In the genomic region with DNA sequence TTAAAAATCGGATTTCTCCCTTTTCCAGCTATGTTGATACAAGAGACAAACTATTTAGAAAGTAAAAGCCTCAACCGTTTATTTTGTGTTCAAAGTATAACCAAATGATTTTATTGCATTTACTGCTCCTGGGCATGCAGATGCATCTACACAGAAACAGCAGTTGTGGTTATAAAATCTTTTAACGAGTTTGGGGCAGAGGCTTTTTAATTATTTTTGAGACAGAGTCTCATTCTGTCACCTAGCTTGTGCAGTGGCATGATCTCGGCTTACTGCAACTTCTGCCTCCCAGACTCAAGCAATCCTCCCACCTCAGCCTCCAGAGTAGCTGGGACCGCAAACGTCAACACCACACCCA, we compare ENCODE assay signal across 24 cellular contexts. TPM values are rescaled to one million over a fixed set of nuclear protein-coding genes. Genes with fewer than 3 reads are reported as not detected.
DNase-seq lines count a peak whose midpoint lies in the region; ATAC-seq, FAIRE-seq and TF ChIP-seq lines count a peak whose summit lies in the region.
"Had no signal": no experiment of that assay in that cellular context is flagged by ENCODE, and none has a peak within 500 bp of the region (broad histone marks: within the 10 kb centered on the region; RNA-seq: fewer than 3 reads in every experiment).

No MANE protein-coding gene starts in this region.

- no peak overlapping the region for H3K4me3 ChIP-seq in CD8-positive, alpha-beta memory T cell (ENCODE audit: low read length)
- no peak overlapping the region for H3K4me3 ChIP-seq in Loucy (ENCODE audit: low read length, poor library complexity, severe bottlenecking)
- H3K4me3 ChIP-seq in H1 (ENCODE audit: extremely low read depth in 1 of 4, insufficient read depth in 2 of 4, low read depth in 3 of 4, low read length in 4 of 4) = no peak overlapping the region
- H3K4me3 ChIP-seq in neural progenitor cell = no peak overlapping the region
- H3K4me3 ChIP-seq: A549, GM12878 had no signal

- no peak overlapping the region for H3K14ac ChIP-seq in H1 (ENCODE audit: insufficient read length)

- H3K27ac ChIP-seq in CD8-positive, alpha-beta memory T cell (ENCODE audit: low read depth, low read length) = peak overlapping the region; percentile 14
- H3K27ac ChIP-seq in H1 (ENCODE audit: low read depth, low read length) (0 out of 2 replicates have a peak overlapping the region, but pooled peaks have one; percentile 8), neural progenitor cell (no peak overlapping the region)
- H3K27ac ChIP-seq: A549, KMS-11 had no signal

- H4K20me1 ChIP-seq in Loucy (ENCODE audit: insufficient read depth, low read length, poor library complexity, severe bottlenecking) = no peaks in the 10 kb centered on the region
- no peaks in the 10 kb centered on the region for H4K20me1 ChIP-seq in H1 (replicated peaks in 1 of 2; ENCODE audit: control insufficient read depth in 1 of 2, insufficient read depth in 2 of 2, low read length in 2 of 2)
- peaks cover 8% of the 10 kb centered on the region for H4K20me1 ChIP-seq in neural progenitor cell (ENCODE audit: low read depth)

- peaks cover 4% of the 10 kb centered on the region; the same call in 1 of the 2 replicates for H3K79me1 ChIP-seq in H1 (ENCODE audit: low read depth, low read length)

- H3K4me3 Mint-ChIP-seq in CD8-positive, alpha-beta memory T cell = no peak overlapping the region
- peak overlapping the region; percentile 30 for H3K4me3 Mint-ChIP-seq in neural progenitor cell
- H3K4me3 Mint-ChIP-seq in activated T-cell treated with anti-CD3 and anti-CD28 coated beads, Interleukin-2, amount 50 U/mL, for 4 hours = no peak overlapping the region
- H3K4me3 Mint-ChIP-seq: CD4-positive, alpha-beta T cell had no signal

- no peak overlapping the region for H2BK120ac ChIP-seq in H1 (replicated peaks; ENCODE audit: low read depth, low read length)

- H2BK12ac ChIP-seq in H1 (ENCODE audit: low read depth, low read length) = no peak overlapping the region

- H4K8ac ChIP-seq in H1 (ENCODE audit: extremely low read depth, insufficient read depth, low read length) = no peak overlapping the region

- no peak overlapping the region for H4K91ac ChIP-seq in H1 (replicated peaks; ENCODE audit: insufficient read length, low read length)

- no peak overlapping the region for H3K23ac ChIP-seq in H1 (ENCODE audit: insufficient read length)

- H3K56ac ChIP-seq in H1 (replicated peaks; ENCODE audit: insufficient read length, low read depth, low read length) = no peak overlapping the region

- TF ChIP-seq RAD21 in H1 (IDR thresholded peaks at IDR 0.05 in 1 of 2, conservative IDR thresholded peaks at IDR 0.05 in 1 of 2; ENCODE audit: low read depth in 2 of 2, low read length in 2 of 2) = no peak

- no peak for TF ChIP-seq POLR2A in H1 (IDR thresholded peaks at IDR 0.05; ENCODE audit: control extremely low read depth in 1 of 2, low read depth in 2 of 2, low read length in 2 of 2)

- H3K36me3 ChIP-seq in CD8-positive, alpha-beta memory T cell (ENCODE audit: insufficient read depth, low read length) = no peaks in the 10 kb centered on the region
- H3K36me3 ChIP-seq in Loucy (ENCODE audit: insufficient read depth, low read length) (peaks cover 41% of the 10 kb centered on the region; the same call in 1 of the 2 replicates), H1 (ENCODE audit: control insufficient read depth in 2 of 4, insufficient read depth in 4 of 4, low read length in 3 of 4) (peaks cover 21 to 41% (median 34%) of the 10 kb centered on the region in 4 experiments), neural progenitor cell (no peaks in the 10 kb centered on the region)

- no peaks in the 10 kb centered on the region for H3F3A ChIP-seq in Loucy (ENCODE audit: low read depth)
- H3F3A ChIP-seq in neural progenitor cell (ENCODE audit: low read depth) = peaks cover 6% of the 10 kb centered on the region

- no peaks in the 10 kb centered on the region for H3K9me3 Mint-ChIP-seq in CD8-positive, alpha-beta memory T cell
- H3K9me3 Mint-ChIP-seq in neural progenitor cell = no peaks in the 10 kb centered on the region
- no peaks in the 10 kb centered on the region for H3K9me3 Mint-ChIP-seq in activated T-cell treated with anti-CD3 and anti-CD28 coated beads, Interleukin-2, amount 50 U/mL, for 4 hours
- H3K9me3 Mint-ChIP-seq: CD4-positive, alpha-beta T cell had no signal

- no peak overlapping the region for H3K4ac ChIP-seq in H1 (replicated peaks; ENCODE audit: insufficient read length, low read depth, low read length)

- H4K5ac ChIP-seq in H1 (ENCODE audit: insufficient read length, low read depth, low read length) = no peak overlapping the region

- no peaks in the 10 kb centered on the region for H3K27me3 ChIP-seq in CD8-positive, alpha-beta memory T cell (ENCODE audit: insufficient read depth, low read length, poor library complexity, severe bottlenecking)
- H3K27me3 ChIP-seq in Loucy (ENCODE audit: insufficient read depth, low read length, poor library complexity, severe bottlenecking) (no peaks in the 10 kb centered on the region), H1 (replicated peaks in 1 of 4; ENCODE audit: control insufficient read depth in 3 of 4, extremely low read depth in 1 of 4, insufficient read depth in 3 of 4, low read length in 3 of 4) (no peaks in the 10 kb centered on the region), neural progenitor cell (no peaks in the 10 kb centered on the region)

- H3K27me3 Mint-ChIP-seq in CD8-positive, alpha-beta memory T cell = peaks cover 2 to 9% of the 10 kb centered on the region in 2 donors
- H3K27me3 Mint-ChIP-seq in neural progenitor cell (ENCODE audit: insufficient read depth, low read depth) = peaks cover 6% of the 10 kb centered on the region
- H3K27me3 Mint-ChIP-seq in activated T-cell treated with anti-CD3 and anti-CD28 coated beads, Interleukin-2, amount 50 U/mL, for 4 hours (ENCODE audit: low read depth) = no peaks in the 10 kb centered on the region
- H3K27me3 Mint-ChIP-seq: CD4-positive, alpha-beta T cell had no signal

- H3K79me2 ChIP-seq in Loucy (ENCODE audit: insufficient read depth, low read length) (no peaks in the 10 kb centered on the region), H1 (ENCODE audit: control insufficient read depth in 1 of 2, insufficient read depth in 2 of 2, low read length in 2 of 2) (no peaks in the 10 kb centered on the region), neural progenitor cell (ENCODE audit: low read depth) (no peaks in the 10 kb centered on the region)

- no peak for FAIRE-seq in H1 (lab: Jason Lieb, UNC)
- FAIRE-seq: A549, GM12878 had no signal

- peaks cover 0 to 2% (median 0%) of the 10 kb centered on the region in 3 donors for H3K4me1 Mint-ChIP-seq in CD8-positive, alpha-beta memory T cell
- peaks cover 29% of the 10 kb centered on the region for H3K4me1 Mint-ChIP-seq in neural progenitor cell
- H3K4me1 Mint-ChIP-seq in activated T-cell treated with anti-CD3 and anti-CD28 coated beads, Interleukin-2, amount 50 U/mL, for 4 hours (ENCODE audit: low read depth) = no peaks in the 10 kb centered on the region

- H2AFZ ChIP-seq in Loucy (ENCODE audit: low read length) (no peak overlapping the region), H1 (ENCODE audit: low read length) (no peak overlapping the region), neural progenitor cell (replicated peaks) (no peak overlapping the region)

- H3K36me3 Mint-ChIP-seq in CD8-positive, alpha-beta memory T cell = peaks cover 12 to 33% (median 14%) of the 10 kb centered on the region in 3 donors
- peaks cover 47% of the 10 kb centered on the region for H3K36me3 Mint-ChIP-seq in neural progenitor cell
- peaks cover 15% of the 10 kb centered on the region for H3K36me3 Mint-ChIP-seq in activated T-cell treated with anti-CD3 and anti-CD28 coated beads, Interleukin-2, amount 50 U/mL, for 4 hours (ENCODE audit: insufficient read depth)

- ATAC-seq in activated T-cell treated with anti-CD3 and anti-CD28 coated beads, Interleukin-2, amount 50 U/mL, for 4 hours = no peak
- ATAC-seq: A549, GM12878, HCT116 had no signal

- H2BK15ac ChIP-seq in H1 (ENCODE audit: low read length) = no peak overlapping the region

- 86% methylated on average over 6 of the region's 6 CpGs; no CpG with 5 or more reads in 1 of the 2 experiments for WGBS in H1 (ENCODE audit: extremely low coverage in 1 of 2, insufficient coverage in 1 of 2, insufficient read length in 1 of 2, insufficient replicate concordance in 2 of 2, low coverage in 1 of 2, low lambda C conversion rate in 2 of 2, missing lambda C conversion rate in 1 of 2), 2 experiments

- no peaks in the 10 kb centered on the region for H3K4me1 ChIP-seq in CD8-positive, alpha-beta memory T cell (ENCODE audit: insufficient read depth, low read length)
- H3K4me1 ChIP-seq in Loucy (ENCODE audit: insufficient read depth, low read length, poor library complexity, severe bottlenecking) (peaks cover 6% of the 10 kb centered on the region), H1 (replicated peaks in 1 of 4; ENCODE audit: control insufficient read depth in 3 of 4, insufficient read depth in 4 of 4, low read length in 3 of 4) (peaks cover 21 to 43% (median 42%) of the 10 kb centered on the region in 4 experiments), neural progenitor cell (peaks cover 21% of the 10 kb centered on the region)
- H3K4me1 ChIP-seq: A549 had no signal

- CTCF ChIA-PET in CD8-positive, alpha-beta memory T cell (lab: Charles Lee) = no interaction called here
- CTCF ChIA-PET in H1 (lab: Charles Lee; ENCODE audit: partially characterized antibody) = interaction anchor here (1.2 to 1.7 kb wide), 2 partner anchors 11 to 30 kb away, joined by 4 read pairs; no protein-coding TSS in a partner anchor

- peak overlapping the region; percentile 79; the same call in 1 of the 2 replicates for H2BK5ac ChIP-seq in H1 (ENCODE audit: low read depth, low read length)

- H3K18ac ChIP-seq in H1 (ENCODE audit: extremely low read depth, low read length) = no peak overlapping the region

- peak overlapping the region; percentile 4 for H3K4me2 ChIP-seq in Loucy (ENCODE audit: low read depth, low read length, poor library complexity, severe bottlenecking)
- H3K4me2 ChIP-seq in H1 (ENCODE audit: insufficient read depth in 1 of 2, low read depth in 2 of 2, low read length in 2 of 2) = no peak overlapping the region; a peak in 1 of 4 replicates
- H3K4me2 ChIP-seq in neural progenitor cell = no peak overlapping the region
- H3K4me2 ChIP-seq: A549, KMS-11 had no signal

- no peak for TF ChIP-seq CTCF in Loucy (conservative IDR thresholded peaks at IDR 0.05; ENCODE audit: low read length)
- no peak for TF ChIP-seq CTCF in H1 (IDR thresholded peaks at IDR 0.05; ENCODE audit: control extremely low read depth in 1 of 3, insufficient read depth in 1 of 3, low read depth in 1 of 3, low read length in 3 of 3)
- no peak for TF ChIP-seq CTCF in neural progenitor cell (IDR thresholded peaks at IDR 0.05)

- no peak overlapping the region for H3K27ac Mint-ChIP-seq in CD8-positive, alpha-beta memory T cell
- H3K27ac Mint-ChIP-seq in neural progenitor cell = peak overlapping the region; percentile 62
- H3K27ac Mint-ChIP-seq: CD4-positive, alpha-beta T cell had no signal

- POLR2A ChIA-PET in CD8-positive, alpha-beta memory T cell (lab: Charles Lee) = no interaction called here
- POLR2A ChIA-PET in H1 (lab: Charles Lee; ENCODE audit: partially characterized antibody) = interaction anchor here (1.0 to 8.1 kb wide), 4 partner anchors 9 to 34 kb away, joined by 3 to 46 read pairs (median 4); a partner anchor contains a TSS

- H2BK20ac ChIP-seq in H1 (ENCODE audit: low read length) = no peak overlapping the region

- H3K9ac ChIP-seq in Loucy (ENCODE audit: low read depth, low read length, poor library complexity, severe bottlenecking) = no peak overlapping the region
- no peak overlapping the region; a peak in 1 of 7 replicates for H3K9ac ChIP-seq in H1 (replicated peaks in 1 of 4; ENCODE audit: extremely low read depth in 1 of 4, low read depth in 3 of 4, low read length in 3 of 4)
- no peak overlapping the region for H3K9ac ChIP-seq in neural progenitor cell
- H3K9ac ChIP-seq: KMS-11 had no signal

- no peaks in the 10 kb centered on the region for H3K9me2 ChIP-seq in Loucy (replicated peaks; ENCODE audit: low read depth, low read length)

- H2AK5ac ChIP-seq in H1 (ENCODE audit: low read depth, low read length) = no peak overlapping the region

- TF ChIP-seq EP300 in H1 (IDR thresholded peaks at IDR 0.05; ENCODE audit: borderline replicate concordance in 1 of 2, low read depth in 2 of 2, low read length in 2 of 2) = no peak

- H3K9me3 ChIP-seq in CD8-positive, alpha-beta memory T cell (ENCODE audit: low read length) = no peaks in the 10 kb centered on the region
- no peaks in the 10 kb centered on the region for H3K9me3 ChIP-seq in Loucy (ENCODE audit: insufficient read depth, low read depth, low read length)
- peaks cover 0 to 8% of the 10 kb centered on the region in 2 experiments; a peak in 1 of 4 replicates for H3K9me3 ChIP-seq in H1 (ENCODE audit: insufficient read depth in 2 of 2, low read depth in 1 of 2, low read length in 1 of 2)
- no peaks in the 10 kb centered on the region for H3K9me3 ChIP-seq in neural progenitor cell (ENCODE audit: low read depth)

- DNase-seq in CD8-positive, alpha-beta memory T cell = no peak
- no peak for DNase-seq in H1 (ENCODE audit: low read depth in 1 of 2, low spot score in 2 of 2)
- no peak for DNase-seq in neural progenitor cell (ENCODE audit: low spot score)
- no peak for DNase-seq in NCI-H748 treated with DMSO at 0.1 percent for 48 hours (lab: John Stamatoyannopoulos, UW)
- DNase-seq in activated T-cell treated with anti-CD3 and anti-CD28 coated beads, Interleukin-2, amount 50 U/mL, for 4 hours = no peak
- no peak for DNase-seq in 8988T
- DNase-seq: Calu3; CD4-positive, alpha-beta T cell; DMS53; EL; NCI-H1417 treated with DMSO at 0.1 percent for 48 hours; NCI-H187 treated with DMSO at 0.1 percent for 48 hours; NCI-H226; NCI-H524; PC-3; RPMI8226; SHP77 treated with DMSO at 0.1 percent for 48 hours had no signal

- no peaks in the 10 kb centered on the region; the same call in 1 of the 2 replicates for H3K23me2 ChIP-seq in H1 (ENCODE audit: low read depth, low read length)

RNA-seq across cellular contexts. Expression of a gene that starts 33.6 kb away (rescaled TPM):
- 10 to 100 TPM; 21.4 to 21.7 TPM for total RNA-seq in CD8-positive, alpha-beta memory T cell
- 9.6 TPM for polyA plus RNA-seq in CD8-positive, alpha-beta memory T cell
- 64.2 and 71.4 TPM in 2 replicates for total RNA-seq in H1 (2021; fragmentation: NEBNext Ultra II Directional; extraction: Animal tissue kit (Norgen Biotek cat#: 25700))
- 27.9 and 37.9 TPM in 2 replicates for polyA plus RNA-seq in H1 (2011; rRNA removed)
- polyA plus RNA-seq in H1 (2011; cell fraction: cytosol; rRNA removed) = 42.8 TPM
- polyA plus RNA-seq in H1 (2011; cell fraction: nucleus; rRNA removed) = 51.4 TPM
- polyA plus RNA-seq in H1 (2012, experiment 1 of 2) = 31.0 to 41.1 TPM (median 37.4 TPM) in 4 replicates
- polyA plus RNA-seq in H1 (2012, experiment 2 of 2) = 31.9 TPM
- polyA plus RNA-seq in H1 (2013, experiment 1 of 2) = 25.3 TPM
- 25.6 TPM for polyA plus RNA-seq in H1 (2013, experiment 2 of 2)
- 67.6 and 73.6 TPM in 2 replicates for polyA minus RNA-seq in H1 (2011; rRNA and poly(A)+ RNA removed)
- polyA minus RNA-seq in H1 (2011; cell fraction: cytosol; rRNA and poly(A)+ RNA removed) = 49.5 TPM
- 46.4 TPM for polyA minus RNA-seq in H1 (2011; cell fraction: nucleus; rRNA and poly(A)+ RNA removed)
- 30.1 and 97.7 TPM in 2 replicates for total RNA-seq in neural progenitor cell (ENCODE audit: low replicate concordance)
- 10 to 100 TPM; 12.9 to 19.8 (median 17.6) TPM for total RNA-seq in activated T-cell treated with anti-CD3 and anti-CD28 coated beads, Interleukin-2, amount 50 U/mL, for 4 hours

RNA-seq across cellular contexts. Expression of a gene that starts 42.2 kb away (rescaled TPM):
- total RNA-seq in CD8-positive, alpha-beta memory T cell = not detected
- polyA plus RNA-seq in CD8-positive, alpha-beta memory T cell = not detected
- total RNA-seq in H1 (2021; fragmentation: NEBNext Ultra II Directional; extraction: Animal tissue kit (Norgen Biotek cat#: 25700)) = not detected in 2 replicates
- not detected in 2 replicates for polyA plus RNA-seq in H1 (2011; rRNA removed)
- not detected for polyA plus RNA-seq in H1 (2011; cell fraction: cytosol; rRNA removed)
- polyA plus RNA-seq in H1 (2011; cell fraction: nucleus; rRNA removed) = not detected
- not detected in 4 replicates for polyA plus RNA-seq in H1 (2012, experiment 1 of 2)
- not detected for polyA plus RNA-seq in H1 (2012, experiment 2 of 2)
- not detected for polyA plus RNA-seq in H1 (2013, experiment 1 of 2)
- not detected for polyA plus RNA-seq in H1 (2013, experiment 2 of 2)
- polyA minus RNA-seq in H1 (2011; rRNA and poly(A)+ RNA removed) = not detected in 2 replicates
- polyA minus RNA-seq in H1 (2011; cell fraction: cytosol; rRNA and poly(A)+ RNA removed) = not detected
- not detected for polyA minus RNA-seq in H1 (2011; cell fraction: nucleus; rRNA and poly(A)+ RNA removed)
- total RNA-seq in neural progenitor cell (ENCODE audit: low replicate concordance) = not detected in 2 replicates
- not detected for total RNA-seq in activated T-cell treated with anti-CD3 and anti-CD28 coated beads, Interleukin-2, amount 50 U/mL, for 4 hours
- total RNA-seq: Calu3; CD4-positive, alpha-beta T cell; GM12878; MCF 10A; PC-3 had no signal
- polyA plus RNA-seq: A549, BJ, GM12878 had no signal
